18 cellular contexts compared by ENCODE assay signal in the genomic region with DNA sequence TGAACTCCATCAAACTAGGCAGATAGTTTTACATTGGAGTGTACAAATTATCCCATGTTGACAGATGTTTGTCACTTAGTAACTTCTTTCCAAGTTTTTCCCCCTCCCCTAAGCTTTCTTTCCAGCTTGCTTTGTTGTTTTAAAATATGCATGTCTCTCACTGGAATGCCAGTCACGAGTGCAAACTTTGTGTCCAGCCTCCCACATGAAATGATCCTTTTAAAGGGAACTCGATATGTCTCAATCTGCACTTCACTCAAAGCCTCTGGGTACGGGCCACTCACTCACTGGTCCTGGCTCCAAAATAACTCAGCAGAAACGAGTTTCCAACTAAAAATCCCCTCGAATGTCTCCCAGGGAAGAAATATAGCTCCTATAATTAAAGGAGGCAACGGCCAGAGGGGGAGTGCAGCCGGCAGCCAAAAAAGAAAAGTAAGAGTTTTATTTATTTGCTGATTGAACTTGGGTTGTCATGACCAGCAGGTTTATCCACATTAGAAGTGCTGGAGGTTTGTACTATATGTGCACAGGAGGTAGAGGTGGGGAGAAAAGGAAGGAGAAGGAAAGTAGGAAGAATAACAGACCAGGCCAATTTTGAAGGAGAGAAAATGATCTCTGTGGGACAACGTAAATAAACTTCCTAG. TPM values are rescaled to one million over a fixed set of nuclear protein-coding genes. Genes with fewer than 3 reads are reported as not detected.
DNase-seq lines count a peak whose midpoint lies in the region; ATAC-seq and TF ChIP-seq lines count a peak whose summit lies in the region.
"Had no signal": no experiment of that assay in that cellular context is flagged by ENCODE, and none has a peak within 500 bp of the region (broad histone marks: within the 10 kb centered on the region; RNA-seq: fewer than 3 reads in every experiment).

No MANE protein-coding gene starts in this region.

- H3K4me2 ChIP-seq in mesenchymal stem cell (ENCODE audit: low read length, poor library complexity, severe bottlenecking) = no peak overlapping the region
- no peak overlapping the region for H3K4me2 ChIP-seq in Karpas-422 (ENCODE audit: low read depth, low read length, poor library complexity, severe bottlenecking)

- peaks cover 2% of the 10 kb centered on the region for H3K36me3 Mint-ChIP-seq in chondrocyte (ENCODE audit: low read depth)

- H3K79me1 ChIP-seq in mesenchymal stem cell (replicated peaks; ENCODE audit: low read length, poor library complexity, severe bottlenecking) = no peaks in the 10 kb centered on the region

- H3K9ac ChIP-seq in mesenchymal stem cell (ENCODE audit: low read length) (no peak overlapping the region), Karpas-422 (ENCODE audit: low read length) (no peak overlapping the region)

- H3K27me3 Mint-ChIP-seq in chondrocyte (ENCODE audit: low read depth) = no peaks in the 10 kb centered on the region

- peak overlapping the region; percentile 38 for H3K27ac ChIP-seq in mesenchymal stem cell (ENCODE audit: low read length, poor library complexity, severe bottlenecking)
- H3K27ac ChIP-seq in urinary bladder (ENCODE audit: low read depth) = peak overlapping the region; percentile 27
- no peak overlapping the region for H3K27ac ChIP-seq in Karpas-422 (ENCODE audit: low read length)
- H3K27ac ChIP-seq in ovary = no peak overlapping the region
- H3K27ac ChIP-seq: body of pancreas, C4-2B, left ventricle myocardium inferior, suprapubic skin had no signal

- peaks cover 2% of the 10 kb centered on the region for H3K9me3 Mint-ChIP-seq in chondrocyte (ENCODE audit: low read depth)

- no peak overlapping the region for H4K91ac ChIP-seq in mesenchymal stem cell (ENCODE audit: low read length)

- H2BK15ac ChIP-seq in mesenchymal stem cell (ENCODE audit: low read depth, poor library complexity, severe bottlenecking) = no peak overlapping the region

- H3K4ac ChIP-seq in mesenchymal stem cell (ENCODE audit: low read depth in 1 of 2, low read length in 2 of 2) = no peak overlapping the region

- no peaks in the 10 kb centered on the region for H3K9me2 ChIP-seq in Karpas-422 (replicated peaks; ENCODE audit: insufficient read depth, low read length)

- no peak overlapping the region for H3K23ac ChIP-seq in mesenchymal stem cell (ENCODE audit: low read length in 2 of 2)

- TF ChIP-seq EP300 in ovary (IDR thresholded peaks at IDR 0.05) = no peak

- no peak overlapping the region for H4K8ac ChIP-seq in mesenchymal stem cell (ENCODE audit: low read length)

- no peak overlapping the region for H2BK12ac ChIP-seq in mesenchymal stem cell (ENCODE audit: low read length in 2 of 2)

- no peaks in the 10 kb centered on the region for H3K79me2 ChIP-seq in Karpas-422 (ENCODE audit: low read length)

- peaks cover 0 to 3% of the 10 kb centered on the region in 2 experiments for H3K36me3 ChIP-seq in mesenchymal stem cell (ENCODE audit: control insufficient read depth in 1 of 2, insufficient read depth in 2 of 2, low read depth in 1 of 2, low read length in 2 of 2)
- H3K36me3 ChIP-seq in urinary bladder (ENCODE audit: insufficient read depth) = no peaks in the 10 kb centered on the region
- H3K36me3 ChIP-seq in Karpas-422 (ENCODE audit: insufficient read depth, low read length) = no peaks in the 10 kb centered on the region
- no peaks in the 10 kb centered on the region for H3K36me3 ChIP-seq in ovary
- H3K36me3 ChIP-seq: left ventricle myocardium inferior, suprapubic skin had no signal

- H3K4me3 ChIP-seq in mesenchymal stem cell (ENCODE audit: insufficient read depth in 1 of 2, low read depth in 1 of 2, low read length in 2 of 2) (no peak overlapping the region), urinary bladder (ENCODE audit: low read depth, low read length) (no peak overlapping the region), Karpas-422 (ENCODE audit: low read length) (no peak overlapping the region), ovary (no peak overlapping the region)
- H3K4me3 ChIP-seq: body of pancreas, left ventricle myocardium inferior, suprapubic skin had no signal

- H3K27ac Mint-ChIP-seq in chondrocyte (ENCODE audit: unreplicated experiment) = no peak overlapping the region
- H3K27ac Mint-ChIP-seq: T-helper 1 cell treated with Interleukin-12 subunit alpha and Interleukin-12 subunit beta and Interleukin-4 antibody, amounts not matched to agents 30 μg/mL and 1 μg/mL, for 36 hours had no signal

- H2AFZ ChIP-seq in mesenchymal stem cell (ENCODE audit: low read depth, low read length) (no peak overlapping the region), Karpas-422 (ENCODE audit: low read length) (no peak overlapping the region)

- H3K4me1 ChIP-seq in mesenchymal stem cell (ENCODE audit: control insufficient read depth, insufficient read depth, low read depth, low read length) = peaks cover 17% of the 10 kb centered on the region
- H3K4me1 ChIP-seq in urinary bladder (ENCODE audit: insufficient read depth) = no peaks in the 10 kb centered on the region
- H3K4me1 ChIP-seq in Karpas-422 (ENCODE audit: low read length) = no peaks in the 10 kb centered on the region
- H3K4me1 ChIP-seq in ovary (ENCODE audit: insufficient read depth) = peaks cover 4% of the 10 kb centered on the region

- H3K14ac ChIP-seq in mesenchymal stem cell (ENCODE audit: low read length in 2 of 2) = no peak overlapping the region

- H3K18ac ChIP-seq in mesenchymal stem cell (ENCODE audit: low read depth in 1 of 2, low read length in 2 of 2) = no peak overlapping the region

- peak; percentile 19 for DNase-seq in NCI-H82 (lab: John Stamatoyannopoulos, UW)
- no peak for DNase-seq in NCI-H82 treated with DMSO at 0.1 percent for 48 hours (lab: John Stamatoyannopoulos, UW; ENCODE audit: unreplicated experiment)
- DNase-seq in chondrocyte (ENCODE audit: low spot score) = no peak
- peak; percentile 30 for DNase-seq in mesenchymal stem cell
- DNase-seq in Karpas-422 = no peak
- DNase-seq in ovary = no peak
- DNase-seq: 8988T; activated naive CD4-positive, alpha-beta T cell treated with Interleukin-2 at 50 U/mL for 16 hours; body of pancreas; DMS79; left ventricle myocardium inferior; NCI-H748 treated with DMSO at 0.1 percent for 48 hours; RPMI8226 had no signal

- no peaks in the 10 kb centered on the region for H4K20me1 ChIP-seq in Karpas-422 (ENCODE audit: insufficient read depth, low read depth, low read length)

- no peak for TF ChIP-seq POLR2A in ovary (IDR thresholded peaks at IDR 0.05)

- H3K27me3 ChIP-seq in mesenchymal stem cell (ENCODE audit: control insufficient read depth in 1 of 2, insufficient read depth in 1 of 2, low read length in 2 of 2) (peaks cover 66 to 83% of the 10 kb centered on the region in 2 experiments), Karpas-422 (ENCODE audit: low read length) (no peaks in the 10 kb centered on the region), ovary (no peaks in the 10 kb centered on the region)

- WGBS in mesenchymal stem cell = 19% methylated on average over 6 of the region's 8 CpGs
- 40% methylated on average over 8 of the region's 8 CpGs for WGBS in urinary bladder
- WGBS in ovary, 3 donors = 25 to 30% (median 29%) methylated on average over 8 of the region's 8 CpGs

- TF ChIP-seq CTCF in chondrocyte (IDR thresholded peaks at IDR 0.05) = peak; percentile 19
- TF ChIP-seq CTCF in ovary (IDR thresholded peaks at IDR 0.05) = no peak

- no peak overlapping the region for H3K4me3 Mint-ChIP-seq in chondrocyte (ENCODE audit: unreplicated experiment)
- H3K4me3 Mint-ChIP-seq: T-helper 1 cell treated with Interleukin-12 subunit alpha and Interleukin-12 subunit beta and Interleukin-4 antibody, amounts not matched to agents 30 μg/mL and 1 μg/mL, for 36 hours had no signal

- intact Hi-C loops in ovary (cut with DNase I) = no loop called here

- no peak overlapping the region for H2BK120ac ChIP-seq in mesenchymal stem cell (ENCODE audit: low read depth, low read length)

- ATAC-seq in HG02840 (IDR thresholded peaks at IDR 0.05; ENCODE audit: low FRiP score, unreplicated experiment) = no peak
- ATAC-seq: body of pancreas had no signal

- H3K9me3 ChIP-seq in mesenchymal stem cell (ENCODE audit: control insufficient read depth, low read length) (no peaks in the 10 kb centered on the region), Karpas-422 (ENCODE audit: low read length) (no peaks in the 10 kb centered on the region), ovary (no peaks in the 10 kb centered on the region)
- H3K9me3 ChIP-seq: body of pancreas, left ventricle myocardium inferior, suprapubic skin had no signal

- H3K4me1 Mint-ChIP-seq in chondrocyte (ENCODE audit: low read depth) = peaks cover 35% of the 10 kb centered on the region

- H2AK5ac ChIP-seq in mesenchymal stem cell (ENCODE audit: low read length, severe bottlenecking) = no peak overlapping the region

- no peak overlapping the region for H2BK5ac ChIP-seq in mesenchymal stem cell (ENCODE audit: low read depth, low read length, poor library complexity, severe bottlenecking)

RNA-seq across cellular contexts. Expression of gene NR2F1, which starts 17.5 kb away (rescaled TPM):
- total RNA-seq in chondrocyte (28.7 to 41.9 TPM (median 30.8 TPM) in 3 replicates), urinary bladder (64.8 TPM), ovary (100 to 1,000 TPM in 2 of 7 donors, 10 to 100 TPM in 5; 51.6 to 179 (median 71.5) TPM)
- polyA plus RNA-seq in mesenchymal stem cell (2013, experiment 1 of 2) = 206 TPM
- polyA plus RNA-seq in mesenchymal stem cell (2013, experiment 2 of 2) = 191 TPM
- polyA plus RNA-seq in urinary bladder (149 TPM), ovary (10 to 100 TPM; 47.6 to 96.5 TPM)
- total RNA-seq in Karpas-422 (2014; rRNA removed; shearing (Covaris generic); ENCODE audit: low replicate concordance) = not detected in 2 replicates

RNA-seq across cellular contexts. Expression of gene NR2F1-AS1, which starts 19.5 kb away (rescaled TPM):
- total RNA-seq in chondrocyte (16.2 to 20.0 TPM (median 19.7 TPM) in 3 replicates), urinary bladder (61.4 TPM), ovary (10 to 100 TPM; 22.4 to 45.7 (median 26.5) TPM)
- 49.8 TPM for polyA plus RNA-seq in mesenchymal stem cell (2013, experiment 1 of 2)
- polyA plus RNA-seq in mesenchymal stem cell (2013, experiment 2 of 2) = 50.1 TPM
- polyA plus RNA-seq in urinary bladder (25.9 TPM), ovary (10 to 100 TPM; 20.7 to 25.0 TPM)
- total RNA-seq in Karpas-422 (2014; rRNA removed; shearing (Covaris generic); ENCODE audit: low replicate concordance) = 1.7 TPM in 1 of 2 replicates, not detected in the other

Comparison
In these comparisons a context has a peak if more than half of its experiments do, and no peak if none do; other contexts are left out.
1. DNase-seq: peak in NCI-H82 (single experiment) and mesenchymal stem cell (single experiment); none in NCI-H82 treated with DMSO at 0.1 percent for 48 hours (single experiment), chondrocyte (single experiment), Karpas-422 (single experiment) and ovary (0 of 5).
2. H3K27ac ChIP-seq: peak in mesenchymal stem cell (single experiment) and urinary bladder (single experiment); none in Karpas-422 (single experiment) and ovary (0 of 2).
3. RNA of gene NR2F1, which starts 17.5 kb away (total RNA-seq): 51.6 to 179 TPM in ovary, 64.8 TPM in urinary bladder (single experiment) and 28.7 to 41.9 TPM in chondrocyte; not detected in Karpas-422; every median in the first group is over 10 times any median in the second.